In the genomic region with DNA sequence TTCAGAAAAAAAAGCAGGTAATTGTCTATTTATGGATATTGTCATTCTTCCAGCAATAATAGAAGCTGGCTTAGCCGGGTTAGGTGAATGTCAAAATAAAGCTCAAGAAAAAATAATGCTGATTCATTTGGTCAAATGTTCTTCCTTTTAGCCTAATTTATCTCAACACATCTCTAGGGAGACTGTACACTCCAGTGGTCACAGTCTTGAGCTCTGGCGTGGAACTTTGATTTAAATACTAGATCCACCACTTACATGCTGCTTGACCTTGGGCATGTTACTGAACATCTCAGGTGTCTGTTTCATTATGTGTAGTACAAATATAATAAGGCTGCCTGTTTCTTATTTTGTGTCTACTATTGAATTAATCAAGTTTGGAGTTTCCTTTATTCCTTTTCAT, we compare ENCODE assay signal across 17 cellular contexts. TPM values are rescaled to one million over a fixed set of nuclear protein-coding genes. Genes with fewer than 3 reads are reported as not detected.
A peak's percentile ranks its signal among the peaks of the same experiment; 100 is the strongest.
DNase-seq lines count a peak whose midpoint lies in the region; ATAC-seq and TF ChIP-seq lines count a peak whose summit lies in the region.
"Had no signal": no experiment of that assay in that cellular context is flagged by ENCODE, and none has a peak within 500 bp of the region (broad histone marks: within the 10 kb centered on the region; RNA-seq: fewer than 3 reads in every experiment).

No MANE protein-coding gene starts in this region.

- no peaks in the 10 kb centered on the region for H3K27me3 ChIP-seq in dorsolateral prefrontal cortex
- H3K27me3 ChIP-seq: breast epithelium had no signal

- peak overlapping the region in 36 of 59 donors; percentile 2 to 81 (median 62) for H3K27ac ChIP-seq in dorsolateral prefrontal cortex
- H3K27ac ChIP-seq: GM23248 had no signal

- peaks cover 35% of the 10 kb centered on the region for H3K36me3 Mint-ChIP-seq in mesothelial cell of epicardium
- H3K36me3 Mint-ChIP-seq: CD4-positive, CD25-positive, alpha-beta regulatory T cell had no signal

- H3K4me3 Mint-ChIP-seq in mesothelial cell of epicardium: no peak overlapping the region
- H3K4me3 Mint-ChIP-seq: CD4-positive, CD25-positive, alpha-beta regulatory T cell had no signal

- no peak overlapping the region for H3K4me3 ChIP-seq in dorsolateral prefrontal cortex
- H3K4me3 ChIP-seq: breast epithelium, GM23248 had no signal

- H3K27ac Mint-ChIP-seq in mesothelial cell of epicardium: no peak overlapping the region
- H3K27ac Mint-ChIP-seq: CD4-positive, CD25-positive, alpha-beta regulatory T cell had no signal

- H3K27me3 Mint-ChIP-seq in mesothelial cell of epicardium (ENCODE audit: low read depth): no peaks in the 10 kb centered on the region
- H3K27me3 Mint-ChIP-seq: CD4-positive, CD25-positive, alpha-beta regulatory T cell had no signal

- H3K9me3 Mint-ChIP-seq in mesothelial cell of epicardium: no peaks in the 10 kb centered on the region

- DNase-seq in dorsolateral prefrontal cortex (no peak), GM19240 (ENCODE audit: insufficient read length, low spot score) (no peak), DMS79 (lab: John Stamatoyannopoulos, UW) (no peak), cortex of kidney (lab: John Stamatoyannopoulos, UW) (no peak), mesothelial cell of epicardium (ENCODE audit: low spot score in 2 of 2, unreplicated experiment in 2 of 2) (no peak)
- DNase-seq: activated effector memory CD4-positive, alpha-beta T cell treated with Interleukin-2 at 50 U/mL for 16 hours; CD4-positive, CD25-positive, alpha-beta regulatory T cell; GM23248; hypothalamus; NCI-H1417; NCI-H69; stimulated activated naive CD4-positive, alpha-beta T cell treated with Interleukin-2 at 50 U/mL for 16 hours had no signal

- peaks cover 11% of the 10 kb centered on the region for H3K4me1 Mint-ChIP-seq in mesothelial cell of epicardium

- TF ChIP-seq CTCF in dorsolateral prefrontal cortex (IDR thresholded peaks at IDR 0.05 in 54 of 56, conservative IDR thresholded peaks at IDR 0.05 in 2 of 56; ENCODE audit: low read depth in 1 of 56, partially characterized antibody in 56 of 56): no peak
- no peak for TF ChIP-seq CTCF in mesothelial cell of epicardium (IDR thresholded peaks at IDR 0.05; ENCODE audit: unreplicated experiment)

- intact Hi-C loops in dorsolateral prefrontal cortex (cut with DNase I): no loop called here

- ATAC-seq in GM18517 (IDR thresholded peaks at IDR 0.05; ENCODE audit: unreplicated experiment) (peak; percentile 85), GM21576 (IDR thresholded peaks at IDR 0.05; ENCODE audit: unreplicated experiment) (peak; percentile 84), HG03175 (IDR thresholded peaks at IDR 0.05; ENCODE audit: unreplicated experiment) (peak; percentile 87)
- ATAC-seq: activated CD4-positive, CD25-positive, alpha-beta regulatory T cell treated with anti-CD3 and anti-CD28 coated beads, Interleukin-2, amount 50 U/mL, for 24 hours had no signal

RNA-seq across cellular contexts. Expression of a gene that starts 22.0 kb away (rescaled TPM):
- 10 to 100 TPM; 15.2 to 51.9 (median 26.9) TPM for total RNA-seq in dorsolateral prefrontal cortex
- 26.3 to 27.5 TPM (median 27.0 TPM) in 3 replicates for total RNA-seq in mesothelial cell of epicardium
